Comparison of ENCODE assay signal across 11 cellular contexts in the genomic region with DNA sequence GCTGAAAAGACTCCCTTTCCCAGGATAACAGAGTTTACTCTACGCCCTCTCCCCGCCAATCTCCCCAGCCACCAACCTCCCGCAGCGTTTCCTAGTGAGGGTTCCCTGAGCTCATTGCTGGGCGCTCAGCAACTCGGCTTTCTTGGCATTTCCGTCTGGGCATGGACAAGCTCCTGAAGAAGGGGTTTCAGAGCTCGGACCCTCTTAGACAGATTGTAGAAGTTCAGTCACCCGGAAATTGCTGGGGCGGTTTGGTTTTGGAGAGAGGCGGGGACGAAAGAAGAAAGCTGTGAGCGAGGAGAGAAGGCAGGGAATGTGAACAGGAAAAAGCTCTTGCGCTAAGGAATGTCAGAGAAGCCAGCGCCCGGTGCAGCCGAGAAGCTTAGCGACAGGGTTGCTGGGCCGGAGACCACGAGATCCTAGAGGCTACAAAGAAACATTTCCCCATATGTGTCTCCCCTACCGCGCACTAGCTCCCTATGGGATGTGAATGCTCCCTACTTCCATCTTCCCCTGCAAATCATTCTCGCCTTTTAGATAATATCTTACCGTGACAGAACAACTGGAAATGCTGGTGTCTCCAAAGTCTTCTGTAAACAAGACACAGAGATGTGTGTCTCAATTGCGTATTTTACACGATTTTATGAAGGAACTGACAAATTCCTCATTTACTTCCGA. TPM values are rescaled to one million over a fixed set of nuclear protein-coding genes. Genes with fewer than 3 reads are reported as not detected.
DNase-seq lines count a peak whose midpoint lies in the region; ATAC-seq and TF ChIP-seq lines count a peak whose summit lies in the region.
"Had no signal": no experiment of that assay in that cellular context is flagged by ENCODE, and none has a peak within 500 bp of the region (broad histone marks: within the 10 kb centered on the region; RNA-seq: fewer than 3 reads in every experiment).

No MANE protein-coding gene starts in this region.

- H3K4me2 ChIP-seq in mammary epithelial cell (ENCODE audit: insufficient read depth, low read depth, low read length) = peak overlapping the region; percentile 90

- H3K27ac ChIP-seq in mammary epithelial cell (ENCODE audit: insufficient read depth, low read depth, low read length) = no peak overlapping the region
- H3K27ac ChIP-seq: HL-60 had no signal

- H3K36me3 Mint-ChIP-seq in mesothelial cell of epicardium = no peaks in the 10 kb centered on the region

- peak overlapping the region; percentile 93 for H2AFZ ChIP-seq in mammary epithelial cell (ENCODE audit: low read depth, low read length)

- H3K27me3 ChIP-seq in mammary epithelial cell (ENCODE audit: insufficient read depth, low read length) = no peaks in the 10 kb centered on the region

- H3K27me3 Mint-ChIP-seq in mesothelial cell of epicardium (ENCODE audit: low read depth) = peaks cover 70% of the 10 kb centered on the region

- TF ChIP-seq CTCF in mammary epithelial cell (conservative IDR thresholded peaks at IDR 0.05 in 1 of 2, IDR thresholded peaks at IDR 0.05 in 1 of 2; ENCODE audit: extremely low read depth in 1 of 2, insufficient read depth in 1 of 2, low read depth in 1 of 2, low read length in 2 of 2) (no peak), mesothelial cell of epicardium (IDR thresholded peaks at IDR 0.05; ENCODE audit: unreplicated experiment) (no peak)

- peaks cover 15% of the 10 kb centered on the region for H3K4me1 Mint-ChIP-seq in mesothelial cell of epicardium

- BruUV-seq in mammary epithelial cell (replicated peaks; lab: Mats Ljungman, UMichigan) = no TSS peak

- no peak for ATAC-seq in GM21381 (IDR thresholded peaks at IDR 0.05; ENCODE audit: unreplicated experiment)
- ATAC-seq: sciatic nerve had no signal

- peak overlapping the region; percentile 54 to 77 (median 63) for H3K4me3 ChIP-seq in mammary epithelial cell (replicated peaks in 1 of 3; ENCODE audit: insufficient read depth in 1 of 3, low read depth in 2 of 3, low read length in 3 of 3)

- no peaks in the 10 kb centered on the region for H3K79me2 ChIP-seq in mammary epithelial cell (ENCODE audit: insufficient read depth, low read length)

- peak overlapping the region; percentile 48 for H3K27ac Mint-ChIP-seq in mesothelial cell of epicardium

- H4K20me1 ChIP-seq in mammary epithelial cell (ENCODE audit: insufficient read depth, low read length) = no peaks in the 10 kb centered on the region

- H3K36me3 ChIP-seq in mammary epithelial cell (ENCODE audit: insufficient read depth, low read length) = no peaks in the 10 kb centered on the region

- DNase-seq in D341Med (ENCODE audit: low spot score) (peak; percentile 61), LHCN-M2 (ENCODE audit: low read depth) (peak; percentile 37), mammary epithelial cell (peak; percentile 58), mesothelial cell of epicardium (ENCODE audit: low spot score in 2 of 2, unreplicated experiment in 2 of 2) (no peak), cardiac septum (ENCODE audit: low spot score) (no peak), NOMO-1 (lab: John Stamatoyannopoulos, UW; ENCODE audit: unreplicated experiment in 2 of 2) (no peak)
- DNase-seq in stimulated activated CD4-positive, alpha-beta T cell treated with anti-CD3 and anti-CD28 coated beads, Interleukin-2, amount 100 ng/mL, for 24 hours = no peak
- DNase-seq: SIG-M5 had no signal

- peaks cover 4% of the 10 kb centered on the region for H3K4me1 ChIP-seq in mammary epithelial cell (ENCODE audit: insufficient read depth, low read length)

- no peaks in the 10 kb centered on the region for H3K9me3 ChIP-seq in mammary epithelial cell (replicated peaks; ENCODE audit: insufficient read depth, low read length)

- CTCF ChIA-PET in mammary epithelial cell (lab: Charles Lee; ENCODE audit: low non-redundant PET) = interaction anchor here (0.5 to 0.6 kb wide), 4 partner anchors 201 to 456 kb away, joined by 3 to 4 read pairs (median 3); no protein-coding TSS in a partner anchor

- no peaks in the 10 kb centered on the region for H3K9me3 Mint-ChIP-seq in mesothelial cell of epicardium

- intact Hi-C loops in mammary epithelial cell (cut with micrococcal nuclease) (loop anchor here (2.0 to 10.0 kb wide), 7 partner anchors 45 to 456 kb away; no protein-coding TSS in a partner anchor), cardiac septum (cut with DNase I) (no loop called here)

- in situ Hi-C loops in mammary epithelial cell (cut with MboI; ENCODE audit: low sequenced_read_pairs in 2 of 2) = no loop called here

- H3K4me3 Mint-ChIP-seq in mesothelial cell of epicardium = peak overlapping the region; percentile 82

- dilution Hi-C loops in mammary epithelial cell (cut with HindIII; ENCODE audit: low sequenced_read_pairs) = no loop called here

- WGBS in mammary epithelial cell (ENCODE audit: low coverage, missing lambda C conversion rate) = 5% methylated on average over 18 of the region's 27 CpGs

- peak overlapping the region; percentile 32 for H3K9ac ChIP-seq in mammary epithelial cell (ENCODE audit: insufficient read depth, low read length)

RNA-seq across cellular contexts. Expression of a gene that starts 15.8 kb away (rescaled TPM):
- total RNA-seq in LHCN-M2 (2014; rRNA removed) = not detected in 2 replicates
- not detected for polyA plus RNA-seq in LHCN-M2 (2012)
- total RNA-seq in mammary epithelial cell = not detected
- polyA plus RNA-seq in mammary epithelial cell = not detected
- polyA minus RNA-seq in mammary epithelial cell = not detected
- total RNA-seq in mesothelial cell of epicardium = 0.07 TPM in 1 of 3 replicates, not detected in the others
- total RNA-seq in cardiac septum = not detected
- total RNA-seq: sciatic nerve had no signal

RNA-seq across cellular contexts. Expression of a gene that starts 48.7 kb away (rescaled TPM):
- total RNA-seq in LHCN-M2 (2014; rRNA removed) = not detected in 2 replicates
- not detected for polyA plus RNA-seq in LHCN-M2 (2012)
- total RNA-seq in mammary epithelial cell = 10 to 100 TPM in 1 of 2 donors, 1 to 10 TPM in 1; 4.8 to 10.5 TPM
- polyA plus RNA-seq in mammary epithelial cell = 11.9 TPM
- 22.5 TPM for polyA minus RNA-seq in mammary epithelial cell
- total RNA-seq in mesothelial cell of epicardium = 16.2 to 20.6 TPM (median 19.1 TPM) in 3 replicates
- not detected for total RNA-seq in cardiac septum

Comparison
In these comparisons a context has a peak if more than half of its experiments do, and no peak if none do; other contexts are left out.
1. DNase-seq: peak in D341Med (single experiment), LHCN-M2 (single experiment) and mammary epithelial cell (single experiment); none in mesothelial cell of epicardium (0 of 2), cardiac septum (single experiment), NOMO-1 (0 of 2) and stimulated activated CD4-positive, alpha-beta T cell treated with anti-CD3 and anti-CD28 coated beads, Interleukin-2, amount 100 ng/mL, for 24 hours (0 of 2).